In the genomic region with DNA sequence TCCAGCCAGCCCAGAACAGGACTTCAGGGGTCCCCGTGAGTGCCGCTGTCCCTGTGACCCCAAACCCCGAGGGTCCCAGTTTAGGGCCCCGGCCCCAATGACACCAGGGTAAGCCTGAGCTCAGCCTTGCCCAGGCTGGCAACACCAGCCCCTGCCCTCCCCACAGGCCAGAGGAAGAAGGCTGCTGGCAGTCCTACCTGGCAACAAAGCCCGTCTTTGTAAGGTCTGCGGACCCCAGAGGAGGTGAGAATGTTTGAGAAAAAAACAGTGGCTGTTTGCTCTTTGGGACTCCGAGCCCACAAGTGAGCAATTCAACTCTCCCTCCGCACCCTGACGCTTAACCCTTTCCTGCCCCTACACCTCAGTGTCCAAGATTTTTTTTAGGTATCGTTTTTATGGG, we compare ENCODE assay signal across 8 cellular contexts. TPM values are rescaled to one million over a fixed set of nuclear protein-coding genes. Genes with fewer than 3 reads are reported as not detected.
A peak's percentile ranks its signal among the peaks of the same experiment; 100 is the strongest.
DNase-seq lines count a peak whose midpoint lies in the region; ATAC-seq, FAIRE-seq and TF ChIP-seq lines count a peak whose summit lies in the region.

No MANE protein-coding gene starts in this region.

- H2AK5ac ChIP-seq in mesenchymal stem cell (ENCODE audit: low read length, severe bottlenecking): peak overlapping the region; percentile 77

- peaks cover 26% of the 10 kb centered on the region for H3K4me1 ChIP-seq in CD8-positive, alpha-beta T cell (ENCODE audit: insufficient read depth, low read length)
- H3K4me1 ChIP-seq in Loucy (ENCODE audit: insufficient read depth, low read length, poor library complexity, severe bottlenecking) (peaks cover 34% of the 10 kb centered on the region), mesenchymal stem cell (ENCODE audit: control insufficient read depth, insufficient read depth, low read depth, low read length) (peaks cover 28% of the 10 kb centered on the region), tibial artery (peaks cover 0 to 42% (median 29%) of the 10 kb centered on the region in 4 donors)

- POLR2A ChIA-PET in CD8-positive, alpha-beta T cell (lab: Charles Lee): interaction anchor here (1.4 kb wide), 1 partner anchor 313 kb away, joined by 5 read pairs; no protein-coding TSS in a partner anchor

- 0 out of 2 replicates have a peak, but pooled peaks cover 6% of the 10 kb centered on the region for H3F3A ChIP-seq in Loucy (ENCODE audit: low read depth)

- H2AFZ ChIP-seq in Loucy (ENCODE audit: low read length) (peak overlapping the region; percentile 80), mesenchymal stem cell (ENCODE audit: low read depth, low read length) (no peak overlapping the region)

- no peak overlapping the region for H2BK5ac ChIP-seq in mesenchymal stem cell (ENCODE audit: low read depth, low read length, poor library complexity, severe bottlenecking)

- H3K18ac ChIP-seq in mesenchymal stem cell (ENCODE audit: low read depth in 1 of 2, low read length in 2 of 2): peak overlapping the region; percentile 94 to 97

- no peak for TF ChIP-seq CTCF in CD8-positive, alpha-beta T cell (IDR thresholded peaks at IDR 0.05)
- TF ChIP-seq CTCF in Loucy (conservative IDR thresholded peaks at IDR 0.05; ENCODE audit: low read length) (no peak), cardiac fibroblast (IDR thresholded peaks at IDR 0.05; ENCODE audit: low read depth, low read length) (no peak), tibial artery (IDR thresholded peaks at IDR 0.05) (no peak)

- peak overlapping the region; percentile 89 to 91 for H3K14ac ChIP-seq in mesenchymal stem cell (ENCODE audit: low read length in 2 of 2)

- H3K79me1 ChIP-seq in mesenchymal stem cell (replicated peaks; ENCODE audit: low read length, poor library complexity, severe bottlenecking): peaks cover 6% of the 10 kb centered on the region

- TF ChIP-seq POLR2A in GM12892 (IDR thresholded peaks at IDR 0.05; ENCODE audit: low read depth, low read length): no peak

- peak overlapping the region; percentile 65 for H3K4me3 ChIP-seq in CD8-positive, alpha-beta T cell (ENCODE audit: low read depth, low read length)
- H3K4me3 ChIP-seq in Loucy (ENCODE audit: low read length, poor library complexity, severe bottlenecking): peak overlapping the region; percentile 92
- peak overlapping the region; percentile 75 to 82 for H3K4me3 ChIP-seq in cardiac fibroblast (replicated peaks in 1 of 2; ENCODE audit: low read depth in 2 of 2, low read length in 2 of 2)
- H3K4me3 ChIP-seq in mesenchymal stem cell (ENCODE audit: insufficient read depth in 1 of 2, low read depth in 1 of 2, low read length in 2 of 2): peak overlapping the region; percentile 86 to 95
- peak overlapping the region; percentile 74 to 90 for H3K4me3 ChIP-seq in tibial artery

- H3K4ac ChIP-seq in mesenchymal stem cell (ENCODE audit: low read depth in 1 of 2, low read length in 2 of 2): peak overlapping the region; percentile 93 to 99

- no peaks in the 10 kb centered on the region for H3K9me2 ChIP-seq in Loucy (replicated peaks; ENCODE audit: low read depth, low read length)

- H3K27ac ChIP-seq in CD8-positive, alpha-beta T cell (ENCODE audit: low read depth, low read length): no peak overlapping the region
- peak overlapping the region; percentile 81 for H3K27ac ChIP-seq in mesenchymal stem cell (ENCODE audit: low read length, poor library complexity, severe bottlenecking)
- H3K27ac ChIP-seq in tibial artery: peak overlapping the region; percentile 72 to 82

- CTCF ChIA-PET in CD8-positive, alpha-beta T cell (lab: Charles Lee): interaction anchor here (1.2 to 2.8 kb wide), 4 partner anchors 13 to 313 kb away, joined by 3 to 14 read pairs (median 6); a partner anchor contains a TSS

- H3K4me3 Mint-ChIP-seq in CD8-positive, alpha-beta T cell: peak overlapping the region; percentile 85

- H3K79me2 ChIP-seq in Loucy (ENCODE audit: insufficient read depth, low read length): peaks cover 56% of the 10 kb centered on the region

- peak overlapping the region; percentile 10 to 80 for H2BK12ac ChIP-seq in mesenchymal stem cell (ENCODE audit: low read length in 2 of 2)

- peak overlapping the region; percentile 98 for H4K8ac ChIP-seq in mesenchymal stem cell (ENCODE audit: low read length)

- H3K9me3 Mint-ChIP-seq in CD8-positive, alpha-beta T cell: no peaks in the 10 kb centered on the region

- no peak for ATAC-seq in CD8-positive, alpha-beta T cell
- ATAC-seq in HG03196 (IDR thresholded peaks at IDR 0.05; ENCODE audit: unreplicated experiment) (no peak), HG03139 (IDR thresholded peaks at IDR 0.05; ENCODE audit: unreplicated experiment) (no peak)

- no peaks in the 10 kb centered on the region for H3K36me3 ChIP-seq in CD8-positive, alpha-beta T cell (ENCODE audit: insufficient read depth, low read length)
- no peaks in the 10 kb centered on the region; the same call in 1 of the 2 replicates for H3K36me3 ChIP-seq in Loucy (ENCODE audit: insufficient read depth, low read length)
- H3K36me3 ChIP-seq in mesenchymal stem cell (ENCODE audit: control insufficient read depth in 1 of 2, insufficient read depth in 2 of 2, low read depth in 1 of 2, low read length in 2 of 2): peaks cover 13 to 43% of the 10 kb centered on the region in 2 experiments
- H3K36me3 ChIP-seq in tibial artery: peaks cover 0 to 25% (median 11%) of the 10 kb centered on the region in 3 donors

- H3K36me3 Mint-ChIP-seq in CD8-positive, alpha-beta T cell: no peaks in the 10 kb centered on the region

- H3K4me2 ChIP-seq in Loucy (ENCODE audit: low read depth, low read length, poor library complexity, severe bottlenecking): peak overlapping the region; percentile 90
- H3K4me2 ChIP-seq in mesenchymal stem cell (ENCODE audit: low read length, poor library complexity, severe bottlenecking): peak overlapping the region; percentile 83

- peak overlapping the region; percentile 95 for H2BK120ac ChIP-seq in mesenchymal stem cell (ENCODE audit: low read depth, low read length)

- H3K27me3 Mint-ChIP-seq in CD8-positive, alpha-beta T cell (ENCODE audit: low read depth): no peaks in the 10 kb centered on the region

- peak overlapping the region in 1 of 2 experiments; percentile 64 for H3K23ac ChIP-seq in mesenchymal stem cell (ENCODE audit: low read length in 2 of 2)

- H4K20me1 ChIP-seq in Loucy (ENCODE audit: insufficient read depth, low read length, poor library complexity, severe bottlenecking): peaks cover 6% of the 10 kb centered on the region

- DNase-seq in CD8-positive, alpha-beta T cell: no peak
- no peak for DNase-seq in cardiac fibroblast (ENCODE audit: low read depth in 2 of 2)
- DNase-seq in mesenchymal stem cell: no peak
- no peak for DNase-seq in tibial artery
- no peak for DNase-seq in GM12892 (ENCODE audit: insufficient read length)

- intact Hi-C loops in CD8-positive, alpha-beta T cell (cut with DNase I, micrococcal nuclease): loop anchor here in 1 of 2 experiments (2.0 kb wide), 1 partner anchor 119 kb away; no protein-coding TSS in a partner anchor
- intact Hi-C loops in tibial artery (cut with DNase I; ENCODE audit: low total_unique reads): loop anchor here (5.0 to 10.0 kb wide), 2 partner anchors 95 to 327 kb away; a partner anchor contains a TSS

- peaks cover 32% of the 10 kb centered on the region for H3K4me1 Mint-ChIP-seq in CD8-positive, alpha-beta T cell (ENCODE audit: low read depth)

- H2BK15ac ChIP-seq in mesenchymal stem cell (ENCODE audit: low read depth, poor library complexity, severe bottlenecking): peak overlapping the region; percentile 87

- no peaks in the 10 kb centered on the region for H3K9me3 ChIP-seq in CD8-positive, alpha-beta T cell (ENCODE audit: low read length)
- H3K9me3 ChIP-seq in Loucy (ENCODE audit: insufficient read depth, low read depth, low read length) (no peaks in the 10 kb centered on the region), mesenchymal stem cell (ENCODE audit: control insufficient read depth, low read length) (no peaks in the 10 kb centered on the region), tibial artery (no peaks in the 10 kb centered on the region)

- H4K91ac ChIP-seq in mesenchymal stem cell (ENCODE audit: low read length): peak overlapping the region; percentile 98

- H3K9ac ChIP-seq in Loucy (ENCODE audit: low read depth, low read length, poor library complexity, severe bottlenecking) (peak overlapping the region; percentile 93), mesenchymal stem cell (ENCODE audit: low read length) (peak overlapping the region; percentile 99)

- H3K27me3 ChIP-seq in CD8-positive, alpha-beta T cell (ENCODE audit: insufficient read depth, low read length): no peaks in the 10 kb centered on the region
- H3K27me3 ChIP-seq in Loucy (ENCODE audit: insufficient read depth, low read length, poor library complexity, severe bottlenecking): no peaks in the 10 kb centered on the region
- no peaks in the 10 kb centered on the region for H3K27me3 ChIP-seq in mesenchymal stem cell (ENCODE audit: control insufficient read depth in 1 of 2, insufficient read depth in 1 of 2, low read length in 2 of 2)
- H3K27me3 ChIP-seq in tibial artery: no peaks in the 10 kb centered on the region

- WGBS in mesenchymal stem cell: under 1% methylated on average over 8 of the region's 10 CpGs

- H3K27ac Mint-ChIP-seq in CD8-positive, alpha-beta T cell: peak overlapping the region; percentile 73

- no peak for FAIRE-seq in GM12892 (lab: Jason Lieb, UNC)

RNA-seq across cellular contexts. Expression of a gene that starts 1.7 kb away (rescaled TPM):
- 1 to 10 TPM; 3.8 to 4.1 TPM for total RNA-seq in CD8-positive, alpha-beta T cell
- polyA plus RNA-seq in mesenchymal stem cell (2013, experiment 1 of 2): 339 TPM
- 346 TPM for polyA plus RNA-seq in mesenchymal stem cell (2013, experiment 2 of 2)
- polyA plus RNA-seq in GM12892 (2012; ENCODE audit: missing spikeins): 34.1 TPM

RNA-seq across cellular contexts. Expression of a gene that starts 36.7 kb away (rescaled TPM):
- 10 to 100 TPM; 37.7 to 39.4 TPM for total RNA-seq in CD8-positive, alpha-beta T cell
- 11.6 TPM for polyA plus RNA-seq in mesenchymal stem cell (2013, experiment 1 of 2)
- polyA plus RNA-seq in mesenchymal stem cell (2013, experiment 2 of 2): 12.5 TPM
- 18.1 TPM for polyA plus RNA-seq in GM12892 (2012; ENCODE audit: missing spikeins)

RNA-seq across cellular contexts. Expression of a gene that starts 37.0 kb away (rescaled TPM):
- total RNA-seq in CD8-positive, alpha-beta T cell: 10 to 100 TPM; 82.2 to 84.4 TPM
- polyA plus RNA-seq in mesenchymal stem cell (2013, experiment 1 of 2): 10.9 TPM
- polyA plus RNA-seq in mesenchymal stem cell (2013, experiment 2 of 2): 11.2 TPM
- 30.1 TPM for polyA plus RNA-seq in GM12892 (2012; ENCODE audit: missing spikeins)
